13 cellular contexts compared by ENCODE assay signal in the genomic region with DNA sequence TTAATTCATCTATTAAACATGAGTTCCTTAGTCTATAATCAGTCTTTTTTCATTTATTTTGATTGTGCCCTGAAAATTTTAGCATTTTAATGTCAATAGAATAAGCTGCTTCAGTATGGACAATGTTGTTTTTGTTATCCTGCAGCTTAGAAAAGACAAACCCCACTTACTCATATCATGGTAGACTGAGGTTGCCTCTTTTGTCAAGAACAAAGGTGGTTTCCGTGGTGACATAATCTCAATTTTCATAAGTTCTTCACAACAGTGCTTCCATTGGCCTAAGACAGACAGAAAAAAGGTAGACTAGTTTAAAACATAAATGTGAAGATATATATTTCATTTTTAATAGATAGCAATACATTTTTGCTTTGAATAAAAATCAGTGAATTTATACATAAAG.
DNase-seq lines count a peak whose midpoint lies in the region; ATAC-seq lines count a peak whose summit lies in the region.
"Had no signal": no experiment of that assay in that cellular context is flagged by ENCODE, and none has a peak within 500 bp of the region (broad histone marks: within the 10 kb centered on the region; RNA-seq: fewer than 3 reads in every experiment).

No MANE protein-coding gene starts in this region.

- POLR2A ChIA-PET in activated CD4-positive, alpha-beta T cell treated with anti-CD3 and anti-CD28 coated beads for 36 hours (lab: Charles Lee), result interaction anchor here (0.8 to 1.5 kb wide), 4 partner anchors 13 to 207 kb away, joined by 3 to 10 read pairs (median 4); no protein-coding TSS in a partner anchor
- POLR2A ChIA-PET in naive thymus-derived CD4-positive, alpha-beta T cell (lab: Charles Lee), result interaction anchor here (0.7 kb wide), 1 partner anchor 94 kb away, joined by 3 read pairs; no protein-coding TSS in a partner anchor

- no peak overlapping the region for H3K27ac Mint-ChIP-seq in activated CD4-positive, alpha-beta T cell treated with anti-CD3 and anti-CD28 coated beads for 36 hours
- H3K27ac Mint-ChIP-seq in naive thymus-derived CD4-positive, alpha-beta T cell, result peak overlapping the region in 3 of 9 donors; percentile 32 to 64 (median 51)
- H3K27ac Mint-ChIP-seq: dendritic cell treated with granulocyte-macrophage colony-stimulating factor and Interleukin-4, amounts not matched to agents 40 ng/mL and 50 ng/mL, for 4 days had no signal

- H3K4me3 Mint-ChIP-seq in activated CD4-positive, alpha-beta T cell treated with anti-CD3 and anti-CD28 coated beads for 36 hours, result no peak overlapping the region
- H3K4me3 Mint-ChIP-seq in naive thymus-derived CD4-positive, alpha-beta T cell, result peak overlapping the region in 1 of 10 donors; percentile 56
- H3K4me3 Mint-ChIP-seq: dendritic cell treated with granulocyte-macrophage colony-stimulating factor and Interleukin-4, amounts not matched to agents 40 ng/mL and 50 ng/mL, for 4 days; H9 had no signal

- H3K36me3 Mint-ChIP-seq in activated CD4-positive, alpha-beta T cell treated with anti-CD3 and anti-CD28 coated beads for 36 hours (ENCODE audit: low read depth), result peaks cover 4% of the 10 kb centered on the region
- H3K36me3 Mint-ChIP-seq in naive thymus-derived CD4-positive, alpha-beta T cell, result peaks cover 0 to 22% (median 0%) of the 10 kb centered on the region in 5 donors

- H3K4me1 Mint-ChIP-seq in activated CD4-positive, alpha-beta T cell treated with anti-CD3 and anti-CD28 coated beads for 36 hours, result peaks cover 31% of the 10 kb centered on the region
- peaks cover 7 to 37% (median 28%) of the 10 kb centered on the region in 7 donors for H3K4me1 Mint-ChIP-seq in naive thymus-derived CD4-positive, alpha-beta T cell

- H3K27ac ChIP-seq in naive thymus-derived CD4-positive, alpha-beta T cell (ENCODE audit: low read depth, low read length), result no peak overlapping the region
- H3K27ac ChIP-seq: left ventricle myocardium inferior had no signal

- H3K27me3 Mint-ChIP-seq in activated CD4-positive, alpha-beta T cell treated with anti-CD3 and anti-CD28 coated beads for 36 hours, result no peaks in the 10 kb centered on the region
- no peaks in the 10 kb centered on the region for H3K27me3 Mint-ChIP-seq in naive thymus-derived CD4-positive, alpha-beta T cell
- H3K27me3 Mint-ChIP-seq: dendritic cell treated with granulocyte-macrophage colony-stimulating factor and Interleukin-4, amounts not matched to agents 40 ng/mL and 50 ng/mL, for 4 days had no signal

- CTCF ChIA-PET in activated CD4-positive, alpha-beta T cell treated with anti-CD3 and anti-CD28 coated beads for 36 hours (lab: Charles Lee), result interaction anchor here (0.7 to 1.7 kb wide), 3 partner anchors 15 to 46 kb away, joined by 3 to 6 read pairs (median 4); no protein-coding TSS in a partner anchor
- CTCF ChIA-PET in naive thymus-derived CD4-positive, alpha-beta T cell (lab: Charles Lee), result interaction anchor here (0.6 kb wide), 1 partner anchor 50 kb away, joined by 3 read pairs; no protein-coding TSS in a partner anchor

- peaks cover 3% of the 10 kb centered on the region; the same call in 1 of the 2 replicates for H3K36me3 ChIP-seq in HAP-1 (replicated peaks)
- no peaks in the 10 kb centered on the region for H3K36me3 ChIP-seq in naive thymus-derived CD4-positive, alpha-beta T cell (ENCODE audit: control insufficient read depth in 2 of 3, insufficient read depth in 3 of 3, low read length in 3 of 3)
- H3K36me3 ChIP-seq: left ventricle myocardium inferior had no signal

- no peaks in the 10 kb centered on the region for H3K9me3 ChIP-seq in HAP-1
- no peaks in the 10 kb centered on the region for H3K9me3 ChIP-seq in naive thymus-derived CD4-positive, alpha-beta T cell (ENCODE audit: control insufficient read depth in 2 of 3, low read length in 3 of 3)
- H3K9me3 ChIP-seq: left ventricle myocardium inferior had no signal

- H3K4me3 ChIP-seq in HAP-1, result no peak overlapping the region
- no peak overlapping the region for H3K4me3 ChIP-seq in Jurkat, Clone E6-1 (ENCODE audit: low read length)
- H3K4me3 ChIP-seq in naive thymus-derived CD4-positive, alpha-beta T cell (ENCODE audit: low read length), result no peak overlapping the region
- H3K4me3 ChIP-seq: left ventricle myocardium inferior had no signal

- H3K4me1 ChIP-seq in HAP-1, result peaks cover 19% of the 10 kb centered on the region
- H3K4me1 ChIP-seq in naive thymus-derived CD4-positive, alpha-beta T cell (ENCODE audit: control insufficient read depth in 2 of 2, insufficient read depth in 2 of 2, low read length in 2 of 2), result peaks cover 0 to 13% of the 10 kb centered on the region in 2 donors
- H3K4me1 ChIP-seq: left ventricle myocardium inferior had no signal

- no peaks in the 10 kb centered on the region for H3K27me3 ChIP-seq in HAP-1 (ENCODE audit: low read depth)
- H3K27me3 ChIP-seq in naive thymus-derived CD4-positive, alpha-beta T cell (ENCODE audit: control insufficient read depth in 2 of 2, insufficient read depth in 2 of 2, low read length in 2 of 2), result no peaks in the 10 kb centered on the region

- in situ Hi-C loops in HAP-1 (cut with MboI; ENCODE audit: low sequenced_read_pairs), result no loop called here

- H3K9me3 Mint-ChIP-seq in activated CD4-positive, alpha-beta T cell treated with anti-CD3 and anti-CD28 coated beads for 36 hours (ENCODE audit: low read depth), result no peaks in the 10 kb centered on the region
- no peaks in the 10 kb centered on the region for H3K9me3 Mint-ChIP-seq in naive thymus-derived CD4-positive, alpha-beta T cell
- H3K9me3 Mint-ChIP-seq: dendritic cell treated with granulocyte-macrophage colony-stimulating factor and Interleukin-4, amounts not matched to agents 40 ng/mL and 50 ng/mL, for 4 days; H9 had no signal

- peak; percentile 98 for ATAC-seq in activated CD4-positive, alpha-beta T cell treated with anti-CD3 and anti-CD28 coated beads for 36 hours
- peak; percentile 55 for ATAC-seq in naive thymus-derived CD4-positive, alpha-beta T cell
- ATAC-seq in HG03135 (IDR thresholded peaks at IDR 0.05; ENCODE audit: unreplicated experiment), result no peak

- intact Hi-C loops in activated CD4-positive, alpha-beta T cell treated with anti-CD3 and anti-CD28 coated beads for 36 hours (cut with DNase I, micrococcal nuclease), result loop anchor here in 1 of 2 experiments (1.0 kb wide), 1 partner anchor 11 kb away; no protein-coding TSS in a partner anchor
- intact Hi-C loops in naive thymus-derived CD4-positive, alpha-beta T cell (cut with micrococcal nuclease), result loop anchor here (1.0 to 5.0 kb wide), 3 partner anchors 16 to 52 kb away; no protein-coding TSS in a partner anchor

- no peak for DNase-seq in activated CD4-positive, alpha-beta T cell treated with anti-CD3 and anti-CD28 coated beads for 36 hours
- no peak for DNase-seq in activated CD4-positive, alpha-beta T cell treated with anti-CD3 and anti-CD28 coated beads, Interleukin-2, amount 50 U/mL, for 48 hours
- DNase-seq in HAP-1 (ENCODE audit: low spot score in 2 of 2) (peak; percentile 44 to 92), superior temporal gyrus (ENCODE audit: extremely low spot score) (no peak), foreskin melanocyte (no peak)
- peak; percentile 70 for DNase-seq in Jurkat, Clone E6-1 (ENCODE audit: low read depth, low spot score)
- DNase-seq in naive thymus-derived CD4-positive, alpha-beta T cell, result peak in 4 of 9 donors; percentile 22 to 40 (median 28)
- DNase-seq: DMS79; H9; left ventricle myocardium inferior; stimulated activated CD4-positive, alpha-beta T cell treated with anti-CD3 and anti-CD28 coated beads, Interleukin-15, amount 100 ng/mL, for 24 hours had no signal

Comparison
In these comparisons a context has a peak if more than half of its experiments do, and no peak if none do; other contexts are left out.
1. DNase-seq: peak in HAP-1 (2 of 2) and Jurkat, Clone E6-1 (single experiment); none in activated CD4-positive, alpha-beta T cell treated with anti-CD3 and anti-CD28 coated beads for 36 hours (single experiment), activated CD4-positive, alpha-beta T cell treated with anti-CD3 and anti-CD28 coated beads, Interleukin-2, amount 50 U/mL, for 48 hours (0 of 2), superior temporal gyrus (single experiment) and foreskin melanocyte (single experiment).